In genomic region chr2:133197156-133197555, GRCh38 we compare ENCODE assay signal across 14 cellular contexts.
DNase-seq lines count a peak whose midpoint lies in the region; TF ChIP-seq lines count a peak whose summit lies in the region.
"Had no signal": no experiment of that assay in that cellular context is flagged by ENCODE, and none has a peak within 500 bp of the region (broad histone marks: within the 10 kb centered on the region; RNA-seq: fewer than 3 reads in every experiment).

No MANE protein-coding gene starts in this region.

- no peaks in the 10 kb centered on the region for H4K20me1 ChIP-seq in mammary epithelial cell (ENCODE audit: insufficient read depth, low read length)
- H4K20me1 ChIP-seq: BLaER1 had no signal

- BruUV-seq in mammary epithelial cell (replicated peaks; lab: Mats Ljungman, UMichigan) = no TSS peak

- 0% methylated on average over 2 of the region's 2 CpGs for WGBS in mammary epithelial cell (ENCODE audit: low coverage, missing lambda C conversion rate)

- dilution Hi-C loops in mammary epithelial cell (cut with HindIII; ENCODE audit: low sequenced_read_pairs) = no loop called here

- in situ Hi-C loops in mammary epithelial cell (cut with MboI; ENCODE audit: low sequenced_read_pairs in 2 of 2) = loop anchor here in 1 of 2 donors (25.0 kb wide), 1 partner anchor 590 kb away; no protein-coding TSS in a partner anchor

- DNase-seq in NCI-H748 (lab: John Stamatoyannopoulos, UW; ENCODE audit: unreplicated experiment) (peak; percentile 52), NCI-H748 treated with DMSO at 0.1 percent for 48 hours (lab: John Stamatoyannopoulos, UW) (no peak), mammary epithelial cell (peak; percentile 58), epithelial cell of prostate (ENCODE audit: low read depth, low spot score) (peak; percentile 3), SIG-M5 treated with dmso at 0.1 percent for 504 hours (lab: John Stamatoyannopoulos, UW; ENCODE audit: unreplicated experiment) (no peak), cerebellum (ENCODE audit: low spot score) (no peak), NCI-H1930 (lab: John Stamatoyannopoulos, UW) (no peak)
- DNase-seq: CD4-positive, alpha-beta memory T cell; DMS153; DMS79; GDM1; GM23248 had no signal

- no peaks in the 10 kb centered on the region for H3K36me3 ChIP-seq in mammary epithelial cell (ENCODE audit: insufficient read depth, low read length)
- H3K36me3 ChIP-seq: BLaER1, HAP-1 had no signal

- H3K9ac ChIP-seq in mammary epithelial cell (ENCODE audit: insufficient read depth, low read length) = no peak overlapping the region
- H3K9ac ChIP-seq: BLaER1, GM23248 had no signal

- H2AFZ ChIP-seq in mammary epithelial cell (ENCODE audit: low read depth, low read length) = no peak overlapping the region
- H2AFZ ChIP-seq: GM23248 had no signal

- H3K4me1 ChIP-seq in mammary epithelial cell (ENCODE audit: insufficient read depth, low read length) = peaks cover 15% of the 10 kb centered on the region
- H3K4me1 ChIP-seq: BLaER1, HAP-1 had no signal

- peak overlapping the region; percentile 14 for H3K4me2 ChIP-seq in mammary epithelial cell (ENCODE audit: insufficient read depth, low read depth, low read length)
- H3K4me2 ChIP-seq: BLaER1 had no signal

- H3K27me3 ChIP-seq in mammary epithelial cell (ENCODE audit: insufficient read depth, low read length) = no peaks in the 10 kb centered on the region
- H3K27me3 ChIP-seq: BLaER1 had no signal

- CTCF ChIA-PET in mammary epithelial cell (lab: Charles Lee; ENCODE audit: low non-redundant PET) = interaction anchor here (0.7 kb wide), 1 partner anchor 297 kb away, joined by 9 read pairs; no protein-coding TSS in a partner anchor

- TF ChIP-seq CTCF in mammary epithelial cell (conservative IDR thresholded peaks at IDR 0.05 in 1 of 2, IDR thresholded peaks at IDR 0.05 in 1 of 2; ENCODE audit: extremely low read depth in 1 of 2, insufficient read depth in 1 of 2, low read depth in 1 of 2, low read length in 2 of 2) = no peak

- no peaks in the 10 kb centered on the region for H3K9me3 ChIP-seq in mammary epithelial cell (replicated peaks; ENCODE audit: insufficient read depth, low read length)
- H3K9me3 ChIP-seq: BLaER1, HAP-1 had no signal

- no peak overlapping the region for H3K4me3 ChIP-seq in mammary epithelial cell (replicated peaks in 1 of 3; ENCODE audit: insufficient read depth in 1 of 3, low read depth in 2 of 3, low read length in 3 of 3)
- H3K4me3 ChIP-seq: BLaER1, GM23248, HAP-1 had no signal

- H3K27ac ChIP-seq in mammary epithelial cell (ENCODE audit: insufficient read depth, low read depth, low read length) = no peak overlapping the region
- no peak overlapping the region for H3K27ac ChIP-seq in epithelial cell of prostate
- H3K27ac ChIP-seq: BLaER1, GM23248 had no signal

- no peaks in the 10 kb centered on the region for H3K79me2 ChIP-seq in mammary epithelial cell (ENCODE audit: insufficient read depth, low read length)

- intact Hi-C loops in mammary epithelial cell (cut with micrococcal nuclease) = loop anchor here (5.0 kb wide), 2 partner anchors 445 to 645 kb away; no protein-coding TSS in a partner anchor

Comparison
In these comparisons a context has a peak if more than half of its experiments do, and no peak if none do; other contexts are left out.
1. DNase-seq: peak in NCI-H748 (single experiment), mammary epithelial cell (single experiment) and epithelial cell of prostate (single experiment); none in NCI-H748 treated with DMSO at 0.1 percent for 48 hours (single experiment), SIG-M5 treated with dmso at 0.1 percent for 504 hours (single experiment), cerebellum (single experiment) and NCI-H1930 (0 of 2).